In genomic region chr12:75969768-75970167, GRCh38 we compare ENCODE assay signal across 13 cellular contexts.
DNase-seq lines count a peak whose midpoint lies in the region; ATAC-seq and TF ChIP-seq lines count a peak whose summit lies in the region.
"Had no signal": no experiment of that assay in that cellular context is flagged by ENCODE, and none has a peak within 500 bp of the region (broad histone marks: within the 10 kb centered on the region; RNA-seq: fewer than 3 reads in every experiment).

No MANE protein-coding gene starts in this region.

- H3K79me2 ChIP-seq in osteoblast (ENCODE audit: insufficient read depth, low read length): no peaks in the 10 kb centered on the region
- H3K79me2 ChIP-seq in SK-N-SH (ENCODE audit: insufficient read depth): no peaks in the 10 kb centered on the region

- H3K4me1 ChIP-seq in foreskin keratinocyte (no peaks in the 10 kb centered on the region), osteoblast (ENCODE audit: insufficient read depth, low read length) (no peaks in the 10 kb centered on the region), SK-N-SH (ENCODE audit: control insufficient read depth in 1 of 2, insufficient read depth in 2 of 2, low read depth in 1 of 2, low read length in 1 of 2) (no peaks in the 10 kb centered on the region)
- H3K4me1 ChIP-seq: suprapubic skin had no signal

- 97% methylated on average over 5 of the region's 5 CpGs for WGBS in SK-N-SH (ENCODE audit: low lambda C conversion rate)

- TF ChIP-seq RAD21 in SK-N-SH (IDR thresholded peaks at IDR 0.05; ENCODE audit: low read length): no peak

- H3K9me3 ChIP-seq in osteoblast (ENCODE audit: low read depth, low read length) (no peaks in the 10 kb centered on the region), SK-N-SH (no peaks in the 10 kb centered on the region)
- H3K9me3 ChIP-seq: suprapubic skin had no signal

- CTCF ChIA-PET in SK-N-SH (lab: Yijun Ruan, JAX): interaction anchor here (1.1 kb wide), 1 partner anchor 10 kb away, joined by 3 read pairs; no protein-coding TSS in a partner anchor

- no peaks in the 10 kb centered on the region for H3F3A ChIP-seq in SK-N-SH (replicated peaks; ENCODE audit: insufficient read depth)

- H3K27ac ChIP-seq in foreskin keratinocyte (no peak overlapping the region), osteoblast (ENCODE audit: low read depth, low read length) (no peak overlapping the region), SK-N-SH (ENCODE audit: low read depth in 2 of 2, low read length in 1 of 2) (no peak overlapping the region)
- H3K27ac ChIP-seq: suprapubic skin had no signal

- H4K20me1 ChIP-seq in osteoblast (ENCODE audit: insufficient read depth, low read length): no peaks in the 10 kb centered on the region
- H4K20me1 ChIP-seq in SK-N-SH (ENCODE audit: insufficient read depth): no peaks in the 10 kb centered on the region

- H3K9ac ChIP-seq in SK-N-SH: no peak overlapping the region

- POLR2A ChIA-PET in SK-N-SH (lab: Yijun Ruan, JAX): no interaction called here

- peak; percentile 19 for ATAC-seq in foreskin keratinocyte
- ATAC-seq: PC-3 had no signal

- DNase-seq in NOMO-1 treated with DMSO at 0.1 percent for 48 hours (lab: John Stamatoyannopoulos, UW; ENCODE audit: unreplicated experiment): peak; percentile 36
- no peak for DNase-seq in NOMO-1 treated with dmso at 0.1 percent for 144 hours (lab: John Stamatoyannopoulos, UW; ENCODE audit: unreplicated experiment)
- peak; percentile 78 for DNase-seq in MV-4-11 (lab: John Stamatoyannopoulos, UW)
- no peak for DNase-seq in foreskin keratinocyte
- DNase-seq in osteoblast (ENCODE audit: insufficient read length, low spot score, missing footprints): no peak
- DNase-seq in SK-N-SH: no peak
- no peak for DNase-seq in epidermal melanocyte (ENCODE audit: insufficient read length, low spot score)
- no peak for DNase-seq in dedifferentiated amniotic fluid mesenchymal stem cell (ENCODE audit: extremely low spot score)
- DNase-seq: DMS53, KG1, PC-3, T1000 had no signal

- H3K36me3 ChIP-seq in osteoblast (ENCODE audit: insufficient read depth, low read length) (no peaks in the 10 kb centered on the region), SK-N-SH (replicated peaks in 1 of 2; ENCODE audit: control insufficient read depth in 1 of 2, insufficient read depth in 2 of 2, low read length in 1 of 2) (no peaks in the 10 kb centered on the region)
- H3K36me3 ChIP-seq: suprapubic skin had no signal

- H2AFZ ChIP-seq in osteoblast (ENCODE audit: low read length) (peak overlapping the region; percentile 52), SK-N-SH (ENCODE audit: low read depth) (no peak overlapping the region)

- TF ChIP-seq EP300 in SK-N-SH (IDR thresholded peaks at IDR 0.05; ENCODE audit: borderline replicate concordance in 1 of 2, low read depth in 1 of 2, low read length in 1 of 2): no peak

- no peaks in the 10 kb centered on the region for H3K27me3 ChIP-seq in foreskin keratinocyte
- H3K27me3 ChIP-seq in osteoblast (ENCODE audit: insufficient read depth, low read length): no peaks in the 10 kb centered on the region
- H3K27me3 ChIP-seq in SK-N-SH (ENCODE audit: insufficient read depth): no peaks in the 10 kb centered on the region
- H3K27me3 ChIP-seq: suprapubic skin had no signal

- H3K9me2 ChIP-seq in SK-N-SH: no peaks in the 10 kb centered on the region

- TF ChIP-seq CTCF in foreskin keratinocyte (conservative IDR thresholded peaks at IDR 0.05) (no peak), osteoblast (IDR thresholded peaks at IDR 0.05; ENCODE audit: extremely low read depth, low read depth, low read length) (no peak), SK-N-SH (IDR thresholded peaks at IDR 0.05) (no peak)

- no peak overlapping the region for H3K4me2 ChIP-seq in osteoblast (ENCODE audit: insufficient read depth, low read length)
- no peak overlapping the region for H3K4me2 ChIP-seq in SK-N-SH

- H3K4me3 ChIP-seq in osteoblast (ENCODE audit: insufficient read depth, low read length) (no peak overlapping the region), SK-N-SH (ENCODE audit: low read depth in 2 of 2, low read length in 1 of 2) (no peak overlapping the region)
- H3K4me3 ChIP-seq: suprapubic skin had no signal

TF ChIP-seq in SK-N-SH, 30 proteins besides CTCF, POLR2A, EP300 and RAD21:
- no peak for TF ChIP-seq JUND (IDR thresholded peaks at IDR 0.05)
- no peak for TF ChIP-seq EZH2phosphoT487 (IDR thresholded peaks at IDR 0.05; ENCODE audit: borderline replicate concordance, low read depth)
- TF ChIP-seq TAF1 (IDR thresholded peaks at IDR 0.05; ENCODE audit: borderline replicate concordance, low read depth, low read length): no peak
- no peak for TF ChIP-seq FOXJ3 (CRISPR knock-in tag; IDR thresholded peaks at IDR 0.05)
- TF ChIP-seq, protein P1, sequence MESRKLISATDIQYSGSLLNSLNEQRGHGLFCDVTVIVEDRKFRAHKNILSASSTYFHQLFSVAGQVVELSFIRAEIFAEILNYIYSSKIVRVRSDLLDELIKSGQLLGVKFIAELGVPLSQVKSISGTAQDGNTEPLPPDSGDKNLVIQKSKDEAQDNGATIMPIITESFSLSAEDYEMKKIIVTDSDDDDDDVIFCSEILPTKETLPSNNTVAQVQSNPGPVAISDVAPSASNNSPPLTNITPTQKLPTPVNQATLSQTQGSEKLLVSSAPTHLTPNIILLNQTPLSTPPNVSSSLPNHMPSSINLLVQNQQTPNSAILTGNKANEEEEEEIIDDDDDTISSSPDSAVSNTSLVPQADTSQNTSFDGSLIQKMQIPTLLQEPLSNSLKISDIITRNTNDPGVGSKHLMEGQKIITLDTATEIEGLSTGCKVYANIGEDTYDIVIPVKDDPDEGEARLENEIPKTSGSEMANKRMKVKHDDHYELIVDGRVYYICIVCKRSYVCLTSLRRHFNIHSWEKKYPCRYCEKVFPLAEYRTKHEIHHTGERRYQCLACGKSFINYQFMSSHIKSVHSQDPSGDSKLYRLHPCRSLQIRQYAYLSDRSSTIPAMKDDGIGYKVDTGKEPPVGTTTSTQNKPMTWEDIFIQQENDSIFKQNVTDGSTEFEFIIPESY (IDR thresholded peaks at IDR 0.05; ENCODE audit: borderline replicate concordance, low read depth): no peak

Comparison
In these comparisons a context has a peak if more than half of its experiments do, and no peak if none do; other contexts are left out.
1. DNase-seq: peak in NOMO-1 treated with DMSO at 0.1 percent for 48 hours (single experiment) and MV-4-11 (single experiment); none in NOMO-1 treated with dmso at 0.1 percent for 144 hours (single experiment), foreskin keratinocyte (0 of 2), osteoblast (single experiment), SK-N-SH (single experiment), epidermal melanocyte (single experiment) and dedifferentiated amniotic fluid mesenchymal stem cell (single experiment).